Comparison of ENCODE assay signal across 25 cellular contexts in genomic region chr9:85416720-85417119, GRCh38.
"Had no signal": no experiment of that assay in that cellular context is flagged by ENCODE, and none has a peak within 500 bp of the region (broad histone marks: within the 10 kb centered on the region; RNA-seq: fewer than 3 reads in every experiment).

No MANE protein-coding gene starts in this region.

- H3K4me3 Mint-ChIP-seq: endodermal cell; immature natural killer cell; mesothelial cell of epicardium; naive B cell; natural killer cell treated with Interleukin-12 subunit alpha and Interleukin-12 subunit beta and Interleukin-15 and Interleukin-18, amount 100 ng/mL, for 72 hours; stimulated activated memory B cell treated with anti-CD40 and anti-IgM and Interleukin-4, amounts not matched to agents 10 μg/mL and 1 μg/mL and 100 μg/mL, for 72 hours; stimulated activated naive CD8-positive, alpha-beta T cell treated with anti-CD3 and anti-CD28 coated beads, Interleukin-15, Interleukin-2, amounts not matched to agents 100 ng/mL and 50 ng/mL, for 24 hours had no signal

- H3K4me3 ChIP-seq: esophagus muscularis mucosa, gastroesophageal sphincter, heart left ventricle, left lung, mucosa of descending colon, prostate gland, skin epidermis, spleen, thoracic aorta, tibial nerve, upper lobe of left lung had no signal

- H3K9me3 Mint-ChIP-seq: endodermal cell; immature natural killer cell; mesothelial cell of epicardium; natural killer cell treated with Interleukin-12 subunit alpha and Interleukin-12 subunit beta and Interleukin-15 and Interleukin-18, amount 100 ng/mL, for 72 hours; stimulated activated memory B cell treated with anti-CD40 and anti-IgM and Interleukin-4, amounts not matched to agents 10 μg/mL and 1 μg/mL and 100 μg/mL, for 72 hours; stimulated activated naive CD8-positive, alpha-beta T cell treated with anti-CD3 and anti-CD28 coated beads, Interleukin-15, Interleukin-2, amounts not matched to agents 100 ng/mL and 50 ng/mL, for 24 hours had no signal

- H3K36me3 Mint-ChIP-seq: immature natural killer cell; mesothelial cell of epicardium; naive B cell; natural killer cell treated with Interleukin-12 subunit alpha and Interleukin-12 subunit beta and Interleukin-15 and Interleukin-18, amount 100 ng/mL, for 72 hours; stimulated activated memory B cell treated with anti-CD40 and anti-IgM and Interleukin-4, amounts not matched to agents 10 μg/mL and 1 μg/mL and 100 μg/mL, for 72 hours had no signal

- H3K4me1 Mint-ChIP-seq: endodermal cell; stimulated activated memory B cell treated with anti-CD40 and anti-IgM and Interleukin-4, amounts not matched to agents 10 μg/mL and 1 μg/mL and 100 μg/mL, for 72 hours had no signal

- DNase-seq: effector CD8-positive, alpha-beta T cell; endodermal cell; foreskin keratinocyte; heart left ventricle; hippocampal formation; immature natural killer cell; left lung; mesenchymal stem cell; mucosa of descending colon; naive B cell; nucleus accumbens; right cardiac atrium; stimulated activated CD4-positive, alpha-beta T cell treated with anti-CD3 and anti-CD28 coated beads, Interleukin-4, amount 100 ng/mL, for 4 hours; upper lobe of left lung had no signal

- H3K27ac Mint-ChIP-seq: endodermal cell; immature natural killer cell; mesothelial cell of epicardium; natural killer cell treated with Interleukin-12 subunit alpha and Interleukin-12 subunit beta and Interleukin-15 and Interleukin-18, amount 100 ng/mL, for 72 hours; stimulated activated memory B cell treated with anti-CD40 and anti-IgM and Interleukin-4, amounts not matched to agents 10 μg/mL and 1 μg/mL and 100 μg/mL, for 72 hours; stimulated activated naive CD8-positive, alpha-beta T cell treated with anti-CD3 and anti-CD28 coated beads, Interleukin-15, Interleukin-2, amounts not matched to agents 100 ng/mL and 50 ng/mL, for 24 hours had no signal

- H3K27ac ChIP-seq: esophagus muscularis mucosa, foreskin keratinocyte, gastroesophageal sphincter, heart left ventricle, left lung, prostate gland, skin epidermis, spleen, thoracic aorta, tibial nerve, upper lobe of left lung had no signal

- H3K27me3 Mint-ChIP-seq: naive B cell; stimulated activated memory B cell treated with anti-CD40 and anti-IgM and Interleukin-4, amounts not matched to agents 10 μg/mL and 1 μg/mL and 100 μg/mL, for 72 hours; stimulated activated naive CD8-positive, alpha-beta T cell treated with anti-CD3 and anti-CD28 coated beads, Interleukin-15, Interleukin-2, amounts not matched to agents 100 ng/mL and 50 ng/mL, for 24 hours had no signal

- H3K27me3 ChIP-seq: esophagus muscularis mucosa, gastroesophageal sphincter, left lung, spleen, tibial nerve, upper lobe of left lung had no signal

- ATAC-seq: foreskin keratinocyte; gastroesophageal sphincter; heart left ventricle; left lung; mucosa of descending colon; natural killer cell treated with Interleukin-12 subunit alpha and Interleukin-12 subunit beta and Interleukin-15 and Interleukin-18, amount 100 ng/mL, for 72 hours; right cardiac atrium had no signal
